ENCODE assay signal across 11 cellular contexts in the genomic region with DNA sequence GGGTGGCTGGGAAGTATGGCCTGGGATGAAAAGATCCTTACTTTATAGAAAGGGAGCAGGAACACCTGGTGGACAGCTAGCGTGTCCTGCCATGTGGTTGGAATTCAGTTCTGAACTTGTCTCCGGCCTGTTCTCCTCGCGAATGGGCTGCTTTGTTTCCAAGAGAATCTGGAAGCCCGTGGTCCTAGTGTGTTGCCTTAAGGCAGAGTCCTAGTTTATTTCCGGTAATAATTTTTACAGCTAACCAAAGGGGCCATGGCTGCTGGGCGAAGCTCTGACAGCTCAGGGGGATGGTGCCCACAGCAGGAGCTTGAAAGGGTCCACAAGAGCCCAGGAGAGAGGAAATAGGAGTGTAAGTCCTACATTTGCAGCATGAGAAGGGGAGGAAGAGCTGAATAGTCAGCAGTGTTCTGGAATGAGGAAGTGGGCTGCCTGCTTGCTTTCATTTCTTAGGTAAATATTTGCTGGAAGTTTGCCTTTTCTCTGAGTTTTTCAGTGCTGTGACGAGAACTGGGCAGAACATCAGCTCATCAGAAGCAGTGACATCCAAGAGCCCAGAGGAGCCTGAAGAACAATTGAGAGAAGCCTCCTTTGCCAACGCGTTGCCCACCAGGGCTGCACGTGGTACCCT. TPM values are rescaled to one million over a fixed set of nuclear protein-coding genes. Genes with fewer than 3 reads are reported as not detected.
DNase-seq lines count a peak whose midpoint lies in the region; ATAC-seq, FAIRE-seq and TF ChIP-seq lines count a peak whose summit lies in the region.
"Had no signal": no experiment of that assay in that cellular context is flagged by ENCODE, and none has a peak within 500 bp of the region (broad histone marks: within the 10 kb centered on the region; RNA-seq: fewer than 3 reads in every experiment).

No MANE protein-coding gene starts in this region.

- H3K9me3 Mint-ChIP-seq in chondrocyte (ENCODE audit: low read depth): no peaks in the 10 kb centered on the region
- H3K9me3 Mint-ChIP-seq in progenitor cell of endocrine pancreas (ENCODE audit: low read depth): no peaks in the 10 kb centered on the region

- H3K4me3 Mint-ChIP-seq in chondrocyte (ENCODE audit: unreplicated experiment) (no peak overlapping the region), progenitor cell of endocrine pancreas (ENCODE audit: low read depth) (no peak overlapping the region)

- peak overlapping the region in 1 of 2 donors; percentile 23 for H3K27ac ChIP-seq in kidney (ENCODE audit: low read depth in 2 of 2, low read length in 2 of 2)
- H3K27ac ChIP-seq: heart left ventricle, parathyroid adenoma had no signal

- ATAC-seq in GM18505 (IDR thresholded peaks at IDR 0.05; ENCODE audit: unreplicated experiment) (peak; percentile 53), HG02884 (IDR thresholded peaks at IDR 0.05; ENCODE audit: unreplicated experiment) (no peak)
- ATAC-seq: heart left ventricle had no signal

- no peaks in the 10 kb centered on the region for H3K9me3 ChIP-seq in kidney (ENCODE audit: control insufficient read depth in 1 of 2, low read length in 2 of 2)
- H3K9me3 ChIP-seq: heart left ventricle had no signal

- intact Hi-C loops in kidney (cut with DNase I): no loop called here

- H3K36me3 Mint-ChIP-seq in chondrocyte (ENCODE audit: low read depth) (no peaks in the 10 kb centered on the region), progenitor cell of endocrine pancreas (ENCODE audit: insufficient read depth) (no peaks in the 10 kb centered on the region)

- TF ChIP-seq POLR2A in GM18505 (IDR thresholded peaks at IDR 0.05; ENCODE audit: borderline replicate concordance, extremely low read depth, insufficient read depth, insufficient read length): no peak

- no peak for FAIRE-seq in kidney (lab: Jason Lieb, UNC)

- H3K36me3 ChIP-seq in kidney (ENCODE audit: control insufficient read depth in 1 of 2, insufficient read depth in 2 of 2, low read length in 2 of 2): no peaks in the 10 kb centered on the region
- H3K36me3 ChIP-seq: heart left ventricle had no signal

- no peaks in the 10 kb centered on the region for H3K27me3 Mint-ChIP-seq in chondrocyte (ENCODE audit: low read depth)
- H3K27me3 Mint-ChIP-seq in progenitor cell of endocrine pancreas: peaks cover 9% of the 10 kb centered on the region

- H3K4me3 ChIP-seq in kidney (ENCODE audit: low read length in 2 of 2): no peak overlapping the region
- H3K4me3 ChIP-seq: heart left ventricle had no signal

- no peaks in the 10 kb centered on the region for H3K4me1 ChIP-seq in kidney (ENCODE audit: control insufficient read depth in 1 of 2, insufficient read depth in 1 of 2, low read depth in 1 of 2, low read length in 2 of 2)
- H3K4me1 ChIP-seq: heart left ventricle, parathyroid adenoma had no signal

- DNase-seq in M059J (ENCODE audit: low read depth) (peak; percentile 71), chondrocyte (ENCODE audit: low spot score) (no peak), progenitor cell of endocrine pancreas (ENCODE audit: low spot score, unreplicated experiment) (no peak), kidney (no peak)
- DNase-seq in stimulated activated naive CD4-positive, alpha-beta T cell (lab: John Stamatoyannopoulos, UW): no peak
- no peak for DNase-seq in stimulated activated CD4-positive, alpha-beta T cell treated with anti-CD3 and anti-CD28 coated beads, Interleukin-12 subunit alpha, Interleukin-12 subunit beta, amount 100 ng/mL, for 4 hours
- DNase-seq: activated CD4-positive, alpha-beta T cell treated with anti-CD3 and anti-CD28 coated beads, Interleukin-2, amount 50 U/mL, for 1 hour; heart left ventricle had no signal

- H3K9ac ChIP-seq in kidney (ENCODE audit: low read length in 2 of 2): no peak overlapping the region
- H3K9ac ChIP-seq: parathyroid adenoma had no signal

- H3K4me1 Mint-ChIP-seq in chondrocyte (ENCODE audit: low read depth) (peaks cover 19% of the 10 kb centered on the region), progenitor cell of endocrine pancreas (ENCODE audit: low read depth) (peaks cover 23% of the 10 kb centered on the region)

- no peak for TF ChIP-seq CTCF in chondrocyte (IDR thresholded peaks at IDR 0.05)
- no peak for TF ChIP-seq CTCF in progenitor cell of endocrine pancreas (IDR thresholded peaks at IDR 0.05; ENCODE audit: unreplicated experiment)
- TF ChIP-seq CTCF in kidney (IDR thresholded peaks at IDR 0.05; ENCODE audit: borderline replicate concordance, extremely low read depth, insufficient read depth): no peak

- H3K27ac Mint-ChIP-seq in chondrocyte (ENCODE audit: unreplicated experiment): peak overlapping the region; percentile 89
- H3K27ac Mint-ChIP-seq in progenitor cell of endocrine pancreas: peak overlapping the region; percentile 82

RNA-seq across cellular contexts. Expression of a gene that starts 13.1 kb away (rescaled TPM):
- total RNA-seq in M059J (2014; rRNA removed; shearing (Covaris generic)): 5.5 and 6.4 TPM in 2 replicates
- total RNA-seq in chondrocyte (1.3 to 3.6 TPM (median 2.8 TPM) in 3 replicates), progenitor cell of endocrine pancreas (4.7 and 5.1 TPM in 2 replicates), kidney (0.22 TPM)
- not detected for polyA plus RNA-seq in kidney (ENCODE audit: insufficient read depth, low read depth, low replicate concordance)
- polyA plus RNA-seq: heart left ventricle had no signal

RNA-seq across cellular contexts. Expression of a gene that starts 44.8 kb away (rescaled TPM):
- 21.9 and 34.7 TPM in 2 replicates for total RNA-seq in M059J (2014; rRNA removed; shearing (Covaris generic))
- total RNA-seq in chondrocyte (36.8 to 74.6 TPM (median 74.2 TPM) in 3 replicates), progenitor cell of endocrine pancreas (31.9 and 32.1 TPM in 2 replicates), kidney (37.7 TPM)
- 74.7 TPM for polyA plus RNA-seq in kidney (ENCODE audit: insufficient read depth, low read depth, low replicate concordance)
